In the genomic region with DNA sequence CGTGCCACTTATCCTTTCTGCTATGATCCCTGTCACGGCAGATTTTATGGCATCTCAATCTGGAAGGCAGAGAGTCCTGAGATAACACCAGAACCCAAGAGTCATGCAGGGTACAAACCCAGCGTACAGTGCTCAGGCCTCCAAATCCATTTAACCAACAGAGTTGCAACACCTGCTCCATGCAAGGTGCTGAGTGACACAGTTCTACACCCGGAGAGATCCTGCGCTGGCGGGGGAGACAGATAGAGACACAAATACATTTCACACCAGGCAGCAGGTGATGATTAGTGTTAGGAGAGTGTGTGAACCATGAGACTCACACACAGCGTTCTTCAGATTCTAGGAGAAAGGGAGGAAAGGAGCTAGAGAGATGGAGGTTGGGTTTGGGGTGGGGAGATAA, we compare ENCODE assay signal across 29 cellular contexts.
DNase-seq lines count a peak whose midpoint lies in the region; ATAC-seq, FAIRE-seq and TF ChIP-seq lines count a peak whose summit lies in the region.
"Had no signal": no experiment of that assay in that cellular context is flagged by ENCODE, and none has a peak within 500 bp of the region (broad histone marks: within the 10 kb centered on the region; RNA-seq: fewer than 3 reads in every experiment).

No MANE protein-coding gene starts in this region.

- H4K91ac ChIP-seq in mesenchymal stem cell (ENCODE audit: low read length), result no peak overlapping the region

- H3K27me3 ChIP-seq in heart right ventricle, result peaks cover 0 to 17% (median 0%) of the 10 kb centered on the region in 7 donors
- peaks cover 0 to 10% of the 10 kb centered on the region in 2 experiments; a peak in 1 of 5 replicates for H3K27me3 ChIP-seq in K562 (ENCODE audit: control insufficient read depth in 2 of 2, insufficient read depth in 2 of 2, low read length in 2 of 2)
- no peaks in the 10 kb centered on the region for H3K27me3 ChIP-seq in mesenchymal stem cell (ENCODE audit: control insufficient read depth in 1 of 2, insufficient read depth in 1 of 2, low read length in 2 of 2)
- peaks cover 7% of the 10 kb centered on the region for H3K27me3 ChIP-seq in upper lobe of right lung
- H3K27me3 ChIP-seq: breast epithelium, thyroid gland had no signal

- H2AFZ ChIP-seq in K562 (ENCODE audit: low read depth, low read length), result no peak overlapping the region
- no peak overlapping the region for H2AFZ ChIP-seq in mesenchymal stem cell (ENCODE audit: low read depth, low read length)

- peak; percentile 32 for FAIRE-seq in K562 (lab: Jason Lieb, UNC)
- FAIRE-seq: GM19239 had no signal

- H4K20me1 ChIP-seq in K562 (replicated peaks; ENCODE audit: control insufficient read depth, insufficient read depth, low read length), result peaks cover 5% of the 10 kb centered on the region; the same call in 1 of the 2 replicates

- TF ChIP-seq EP300 in K562 (IDR thresholded peaks at IDR 0.05; ENCODE audit: low read length), result no peak

- peaks cover 14% of the 10 kb centered on the region for H3K79me1 ChIP-seq in mesenchymal stem cell (replicated peaks; ENCODE audit: low read length, poor library complexity, severe bottlenecking)

- no peak for TF ChIP-seq RAD21 in K562 (CRISPR knock-in tag; conservative IDR thresholded peaks at IDR 0.05 in 1 of 2, IDR thresholded peaks at IDR 0.05 in 1 of 2)

- 37 to 56% methylated on average over 7 of the region's 7 CpGs for WGBS in heart right ventricle, 2 donors
- WGBS in K562 (ENCODE audit: insufficient coverage, low coverage, missing lambda C conversion rate), result 44% methylated on average over 7 of the region's 7 CpGs
- WGBS in mesenchymal stem cell, result 87% methylated on average over 7 of the region's 7 CpGs

- H4K8ac ChIP-seq in mesenchymal stem cell (ENCODE audit: low read length), result no peak overlapping the region

- H3K4me1 ChIP-seq in heart right ventricle (peaks cover 15 to 64% (median 46%) of the 10 kb centered on the region in 9 donors), K562 (replicated peaks in 1 of 2; ENCODE audit: control insufficient read depth in 2 of 2, insufficient read depth in 2 of 2, low read length in 2 of 2) (peaks cover 29 to 33% of the 10 kb centered on the region in 2 experiments), mesenchymal stem cell (ENCODE audit: control insufficient read depth, insufficient read depth, low read depth, low read length) (peaks cover 25% of the 10 kb centered on the region), upper lobe of right lung (peaks cover 16% of the 10 kb centered on the region)

- no peak overlapping the region for H3K14ac ChIP-seq in mesenchymal stem cell (ENCODE audit: low read length in 2 of 2)

- no peak overlapping the region for H3K4me2 ChIP-seq in K562 (ENCODE audit: insufficient read depth, low read length)
- H3K4me2 ChIP-seq in mesenchymal stem cell (ENCODE audit: low read length, poor library complexity, severe bottlenecking), result no peak overlapping the region

- H3K9ac ChIP-seq in K562 (ENCODE audit: insufficient read depth in 1 of 2, low read depth in 2 of 2, low read length in 2 of 2) (no peak overlapping the region), mesenchymal stem cell (ENCODE audit: low read length) (peak overlapping the region; percentile 85)

- in situ Hi-C loops in K562 (cut with MboI), result no loop called here

- no peak overlapping the region for H2AK5ac ChIP-seq in mesenchymal stem cell (ENCODE audit: low read length, severe bottlenecking)

- peak overlapping the region in 1 of 2 experiments; percentile 62 for H2BK12ac ChIP-seq in mesenchymal stem cell (ENCODE audit: low read length in 2 of 2)

- no peak for TF ChIP-seq POLR2A in K562 (conservative IDR thresholded peaks at IDR 0.05)

- H3K27ac ChIP-seq in heart right ventricle, result peak overlapping the region in 6 of 10 donors; percentile 76 to 95 (median 87)
- H3K27ac ChIP-seq in K562 (ENCODE audit: extremely low read depth, low read depth, low read length), result no peak overlapping the region
- no peak overlapping the region for H3K27ac ChIP-seq in mesenchymal stem cell (ENCODE audit: low read length, poor library complexity, severe bottlenecking)
- no peak overlapping the region for H3K27ac ChIP-seq in upper lobe of right lung
- H3K27ac ChIP-seq: breast epithelium, colonic mucosa, stomach had no signal

- intact Hi-C loops in heart right ventricle (cut with DNase I), result loop anchor here in 6 of 10 donors (5.0 to 10.0 kb wide), 8 partner anchors 46 to 84 kb away; no protein-coding TSS in a partner anchor
- intact Hi-C loops in Right ventricle myocardium inferior (cut with DNase I), result no loop called here
- intact Hi-C loops in K562 (cut with micrococcal nuclease), result no loop called here
- intact Hi-C loops in upper lobe of right lung (cut with DNase I), result no loop called here

- H3K9me3 ChIP-seq in heart right ventricle (no peaks in the 10 kb centered on the region), K562 (replicated peaks; ENCODE audit: control insufficient read depth, insufficient read depth, low read depth, low read length) (no peaks in the 10 kb centered on the region), mesenchymal stem cell (ENCODE audit: control insufficient read depth, low read length) (no peaks in the 10 kb centered on the region), upper lobe of right lung (no peaks in the 10 kb centered on the region)
- H3K9me3 ChIP-seq: breast epithelium, Caco-2, colonic mucosa, stomach, thyroid gland had no signal

- no peak overlapping the region for H2BK120ac ChIP-seq in mesenchymal stem cell (ENCODE audit: low read depth, low read length)

- peaks cover 29% of the 10 kb centered on the region for H3K79me2 ChIP-seq in K562 (ENCODE audit: control insufficient read depth, insufficient read depth, low read length)

- POLR2A ChIA-PET in K562 (lab: Yijun Ruan, JAX), result interaction anchor here (1.3 to 5.7 kb wide), 2 partner anchors 9 to 11 kb away, joined by 3 to 29 read pairs; no protein-coding TSS in a partner anchor

- no peak overlapping the region for H3K23ac ChIP-seq in mesenchymal stem cell (ENCODE audit: low read length in 2 of 2)

- H2BK15ac ChIP-seq in mesenchymal stem cell (ENCODE audit: low read depth, poor library complexity, severe bottlenecking), result no peak overlapping the region

- DNase-seq in heart right ventricle (no peak), Right ventricle myocardium inferior (ENCODE audit: missing footprints) (no peak), K562 (ENCODE audit: extremely low read depth in 1 of 4, low spot score in 3 of 4) (no peak), mesenchymal stem cell (no peak), foreskin fibroblast (no peak), upper lobe of right lung (no peak)
- DNase-seq: activated CD4-positive, alpha-beta T cell treated with anti-CD3 and anti-CD28 coated beads, Interleukin-2, amount 50 U/mL, for 1 hour; activated naive CD4-positive, alpha-beta T cell treated with Interleukin-2 at 50 U/mL for 16 hours; Caco-2; colonic mucosa; DMS79 treated with DMSO at 0.1 percent for 48 hours; effector CD8-positive, alpha-beta T cell; GF-D8; hippocampal formation; left colon; mesendoderm; NCI-H1048; NCI-H1694; occipital lobe; stimulated activated CD4-positive, alpha-beta T cell treated with anti-CD3 and anti-CD28 coated beads, Interleukin-1b, Interleukin-23, amount 100 ng/mL, for 48 hours; stimulated activated CD8-positive, alpha-beta memory T cell treated with anti-CD3 and anti-CD28 coated beads, Interleukin-4, amount 100 ng/mL, for 48 hours; stomach; thyroid gland; WERI-Rb-1 had no signal

- H3K4me3 ChIP-seq in heart right ventricle (peak overlapping the region in 2 of 10 donors; percentile 69 to 90), K562 (no peak overlapping the region), mesenchymal stem cell (ENCODE audit: insufficient read depth in 1 of 2, low read depth in 1 of 2, low read length in 2 of 2) (peak overlapping the region in 1 of 2 experiments; percentile 80), foreskin fibroblast (ENCODE audit: low read depth in 1 of 2, low read length in 2 of 2) (peak overlapping the region in 1 of 2 donors; percentile 86), upper lobe of right lung (no peak overlapping the region)
- H3K4me3 ChIP-seq: breast epithelium, colonic mucosa, smooth muscle cell, stomach, thyroid gland had no signal

- no peak overlapping the region for H2BK5ac ChIP-seq in mesenchymal stem cell (ENCODE audit: low read depth, low read length, poor library complexity, severe bottlenecking)

- BruUV-seq in K562 (replicated peaks; lab: Mats Ljungman, UMichigan), result no TSS peak

- no peak for TF ChIP-seq CTCF in heart right ventricle (IDR thresholded peaks at IDR 0.05)
- TF ChIP-seq CTCF in K562 (IDR thresholded peaks at IDR 0.05 in 2 of 3, conservative IDR thresholded peaks at IDR 0.05 in 1 of 3; ENCODE audit: insufficient read depth in 2 of 3, low read depth in 1 of 3, low read length in 3 of 3), result no peak
- TF ChIP-seq CTCF in foreskin fibroblast (IDR thresholded peaks at IDR 0.05; ENCODE audit: low read depth, low read length), result no peak
- TF ChIP-seq CTCF in upper lobe of right lung (IDR thresholded peaks at IDR 0.05), result no peak

- peak overlapping the region in 1 of 2 experiments; percentile 61 for H3K18ac ChIP-seq in mesenchymal stem cell (ENCODE audit: low read depth in 1 of 2, low read length in 2 of 2)

- ATAC-seq in heart right ventricle, result no peak
- ATAC-seq in Right ventricle myocardium inferior, result no peak
- ATAC-seq in K562, result no peak
- no peak for ATAC-seq in HG03439 (IDR thresholded peaks at IDR 0.05; ENCODE audit: unreplicated experiment)
- no peak for ATAC-seq in HG02571 (IDR thresholded peaks at IDR 0.05; ENCODE audit: unreplicated experiment)
- ATAC-seq in upper lobe of right lung, result no peak
- ATAC-seq: left colon had no signal

- CTCF ChIA-PET in K562 (lab: Yijun Ruan, JAX; ENCODE audit: low intra/inter-chr PET ratio), result no interaction called here

- H3K36me3 ChIP-seq in heart right ventricle (peaks cover 0 to 21% (median 0%) of the 10 kb centered on the region in 9 donors), K562 (ENCODE audit: control insufficient read depth, insufficient read depth, low read length) (0 out of 3 replicates have a peak, but pooled peaks cover 2% of the 10 kb centered on the region), mesenchymal stem cell (ENCODE audit: control insufficient read depth in 1 of 2, insufficient read depth in 2 of 2, low read depth in 1 of 2, low read length in 2 of 2) (peaks cover 0 to 13% of the 10 kb centered on the region in 2 experiments), upper lobe of right lung (no peaks in the 10 kb centered on the region)
- H3K36me3 ChIP-seq: breast epithelium, colonic mucosa, stomach, thyroid gland, WERI-Rb-1 had no signal

- no peaks in the 10 kb centered on the region for H3K9me1 ChIP-seq in K562 (ENCODE audit: control insufficient read depth, insufficient read depth, low read length)

- peak overlapping the region; percentile 44 to 51 for H3K4ac ChIP-seq in mesenchymal stem cell (ENCODE audit: low read depth in 1 of 2, low read length in 2 of 2)

TF ChIP-seq in K562, 482 proteins besides CTCF, POLR2A, EP300 and RAD21 (continues in another document):
- TF ChIP-seq CEBPB (tag; IDR thresholded peaks at IDR 0.05), result 0 out of 2 replicates have a peak, but pooled peaks have one; percentile 25
- no peak for TF ChIP-seq PTRF (tag; IDR thresholded peaks at IDR 0.05)
- TF ChIP-seq TRIM24 (IDR thresholded peaks at IDR 0.05), result peak in 1 of 2 experiments; percentile 28; a peak in 1 of 4 replicates
- 0 out of 2 replicates have a peak, but pooled peaks have one; percentile 3 for TF ChIP-seq CBFA2T3 (IDR thresholded peaks at IDR 0.05)
- TF ChIP-seq CHD2 (IDR thresholded peaks at IDR 0.05; ENCODE audit: low read depth, low read length), result no peak
- peak; percentile 48 for TF ChIP-seq MEIS2 (IDR thresholded peaks at IDR 0.05; ENCODE audit: partially characterized antibody)

Comparison
In these comparisons a context has a peak if more than half of its experiments do, and no peak if none do; other contexts are left out.
1. intact Hi-C loops: an anchor here in heart right ventricle (5.0 to 10.0 kb wide); none called in Right ventricle myocardium inferior, K562 and upper lobe of right lung.
2. H3K27ac ChIP-seq: peak in heart right ventricle (6 of 10); none in K562 (single experiment), mesenchymal stem cell (single experiment) and upper lobe of right lung (single experiment).